Comparison of ENCODE assay signal across 10 cellular contexts in genomic region chr4:53601251-53601764, GRCh38. TPM values are rescaled to one million over a fixed set of nuclear protein-coding genes. Genes with fewer than 3 reads are reported as not detected.
DNase-seq lines count a peak whose midpoint lies in the region; ATAC-seq, FAIRE-seq and TF ChIP-seq lines count a peak whose summit lies in the region.
"Had no signal": no experiment of that assay in that cellular context is flagged by ENCODE, and none has a peak within 500 bp of the region (broad histone marks: within the 10 kb centered on the region; RNA-seq: fewer than 3 reads in every experiment).

No MANE protein-coding gene starts in this region.

- in situ Hi-C loops in HAP-1 (cut with MboI; ENCODE audit: low sequenced_read_pairs) = no loop called here

- FAIRE-seq in RCC 7860 (lab: Jason Lieb, UNC) = no peak

- H3K27me3 Mint-ChIP-seq in activated B cell treated with CpG ODN at 0.5 μM for 24 hours = peaks cover 13% of the 10 kb centered on the region

- H3K4me3 ChIP-seq in GM12864 (ENCODE audit: low read depth, low read length) (no peak overlapping the region), HAP-1 (no peak overlapping the region), mucosa of descending colon (no peak overlapping the region)
- H3K4me3 ChIP-seq: SK-N-MC, thoracic aorta had no signal

- no peaks in the 10 kb centered on the region for H3K36me3 ChIP-seq in HAP-1 (replicated peaks)
- no peaks in the 10 kb centered on the region for H3K36me3 ChIP-seq in mucosa of descending colon (ENCODE audit: low read depth)
- H3K36me3 ChIP-seq: thoracic aorta had no signal

- POLR2A ChIA-PET in activated B cell treated with CpG ODN at 0.5 μM for 24 hours (lab: Charles Lee) = no interaction called here

- peaks cover 2% of the 10 kb centered on the region for H3K9me3 Mint-ChIP-seq in activated B cell treated with CpG ODN at 0.5 μM for 24 hours

- peaks cover 6% of the 10 kb centered on the region for H3K4me1 Mint-ChIP-seq in activated B cell treated with CpG ODN at 0.5 μM for 24 hours

- H3K4me1 ChIP-seq in HAP-1 (no peaks in the 10 kb centered on the region), mucosa of descending colon (ENCODE audit: low read depth) (peaks cover 15% of the 10 kb centered on the region)

- no peak overlapping the region for H3K27ac Mint-ChIP-seq in activated B cell treated with CpG ODN at 0.5 μM for 24 hours

- TF ChIP-seq CTCF in GM12864 (IDR thresholded peaks at IDR 0.05; ENCODE audit: low read depth, low read length, missing control alignments) (peak; percentile 79), activated B cell treated with CpG ODN at 0.5 μM for 24 hours (IDR thresholded peaks at IDR 0.05) (no peak), mucosa of descending colon (IDR thresholded peaks at IDR 0.05) (peak; percentile 9)

- ATAC-seq in activated B cell treated with CpG ODN at 0.5 μM for 24 hours (ENCODE audit: low read depth) = peak; percentile 61
- ATAC-seq in mucosa of descending colon = peak; percentile 58

- intact Hi-C loops in activated B cell treated with CpG ODN at 0.5 μM for 24 hours (cut with micrococcal nuclease) = loop anchor here (1.0 kb wide), 1 partner anchor 404 kb away; no protein-coding TSS in a partner anchor
- intact Hi-C loops in mucosa of descending colon (cut with DNase I, micrococcal nuclease) = no loop called here

- H3K9me3 ChIP-seq in HAP-1 (no peaks in the 10 kb centered on the region), mucosa of descending colon (no peaks in the 10 kb centered on the region)
- H3K9me3 ChIP-seq: thoracic aorta had no signal

- no peak overlapping the region for H3K4me3 Mint-ChIP-seq in activated B cell treated with CpG ODN at 0.5 μM for 24 hours

- CTCF ChIA-PET in activated B cell treated with CpG ODN at 0.5 μM for 24 hours (lab: Charles Lee) = no interaction called here

- no peaks in the 10 kb centered on the region for H3K36me3 Mint-ChIP-seq in activated B cell treated with CpG ODN at 0.5 μM for 24 hours (ENCODE audit: low read depth)

- H3K27me3 ChIP-seq in HAP-1 (ENCODE audit: low read depth) = peaks cover 2% of the 10 kb centered on the region; the same call in 1 of the 2 replicates

- no peak for DNase-seq in GM12864 (ENCODE audit: low read depth)
- peak; percentile 8 to 66 for DNase-seq in HAP-1 (ENCODE audit: low spot score in 2 of 2)
- peak; percentile 11 for DNase-seq in NCI-H1417 treated with DMSO at 0.1 percent for 48 hours (lab: John Stamatoyannopoulos, UW)
- DNase-seq in activated B cell treated with CpG ODN at 0.5 μM for 24 hours = no peak
- peak; percentile 33 to 55 (median 48) for DNase-seq in mucosa of descending colon
- DNase-seq in epidermal melanocyte (ENCODE audit: insufficient read length, low spot score) = no peak
- no peak for DNase-seq in 8988T
- DNase-seq in RCC 7860 (ENCODE audit: low spot score) = no peak

RNA-seq across cellular contexts. Expression of gene LNX1, which starts 10.0 kb away (rescaled TPM):
- total RNA-seq in activated B cell treated with CpG ODN at 0.5 μM for 24 hours (not detected in 2 replicates), mucosa of descending colon (10 to 100 TPM in 2 of 3 donors, 1 to 10 TPM in 1; 8.2 to 24.3 (median 23.2) TPM)

Comparison
In these comparisons a context has a peak if more than half of its experiments do, and no peak if none do; other contexts are left out.
1. DNase-seq: peak in HAP-1 (2 of 2), NCI-H1417 treated with DMSO at 0.1 percent for 48 hours (single experiment) and mucosa of descending colon (3 of 3); none in GM12864 (single experiment), activated B cell treated with CpG ODN at 0.5 μM for 24 hours (single experiment), epidermal melanocyte (single experiment), 8988T (single experiment) and RCC 7860 (single experiment).